Comparison of ENCODE assay signal across 20 cellular contexts in the genomic region with DNA sequence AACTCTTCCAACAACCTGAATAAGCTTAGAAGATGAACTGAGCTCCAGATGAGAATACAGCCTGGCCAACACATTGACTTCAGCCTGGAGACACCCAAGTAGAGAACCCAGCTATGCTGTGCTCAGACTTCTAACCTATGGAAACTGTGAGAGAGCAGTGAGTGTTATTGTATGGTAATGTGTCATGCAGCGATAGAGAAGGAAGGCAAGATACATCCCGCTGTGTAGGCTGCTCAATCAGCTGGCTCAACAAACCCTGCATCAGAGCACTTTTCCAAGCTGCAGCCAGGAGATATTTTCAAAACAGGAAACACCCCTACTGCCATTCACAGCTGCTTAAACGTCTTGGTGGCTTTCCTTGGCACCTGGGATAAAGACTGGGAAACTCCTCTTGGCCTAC.
"Had no signal": no experiment of that assay in that cellular context is flagged by ENCODE, and none has a peak within 500 bp of the region (broad histone marks: within the 10 kb centered on the region; RNA-seq: fewer than 3 reads in every experiment).

No MANE protein-coding gene starts in this region.

- H3K27me3 Mint-ChIP-seq: type B pancreatic cell had no signal

- H3K4me3 ChIP-seq: neural progenitor cell, ovary, suprapubic skin, thyroid gland had no signal

- H3K27me3 ChIP-seq: neural progenitor cell, ovary, suprapubic skin, thyroid gland had no signal

- FAIRE-seq: colon, frontal cortex, small intestine, urothelium cell line had no signal

- H3K4me1 ChIP-seq: neural progenitor cell had no signal

- H3K27ac Mint-ChIP-seq: dendritic cell treated with granulocyte-macrophage colony-stimulating factor and Interleukin-4, amounts not matched to agents 40 ng/mL and 50 ng/mL, for 4 days; natural killer cell treated with Interleukin-12 subunit alpha and Interleukin-12 subunit beta and Interleukin-15 and Interleukin-18, amount 100 ng/mL, for 72 hours; neural progenitor cell; type B pancreatic cell had no signal

- H3K9me3 ChIP-seq: ovary, suprapubic skin, thyroid gland had no signal

- H3K4me3 Mint-ChIP-seq: dendritic cell treated with granulocyte-macrophage colony-stimulating factor and Interleukin-4, amounts not matched to agents 40 ng/mL and 50 ng/mL, for 4 days; natural killer cell treated with Interleukin-12 subunit alpha and Interleukin-12 subunit beta and Interleukin-15 and Interleukin-18, amount 100 ng/mL, for 72 hours; neural progenitor cell; type B pancreatic cell had no signal

- DNase-seq: islet precursor cell; mammary epithelial cell; midbrain; nucleus accumbens; ovary; right cardiac atrium; small intestine; stimulated activated CD4-positive, alpha-beta T cell treated with anti-CD3 and anti-CD28 coated beads, Interleukin-2, amount 100 ng/mL, for 48 hours; stimulated activated naive CD8-positive, alpha-beta T cell treated with anti-CD3 and anti-CD28 coated beads, Interleukin-15, Interleukin-2, amounts not matched to agents 100 U/mL and 50 U/mL, for 24 hours; thyroid gland had no signal

- H3K36me3 Mint-ChIP-seq: neural progenitor cell, type B pancreatic cell had no signal

- H3K27ac ChIP-seq: neural progenitor cell, ovary, suprapubic skin, thyroid gland had no signal

- ATAC-seq: esophagus mucosa; left lobe of liver; right cardiac atrium; stimulated activated naive CD8-positive, alpha-beta T cell treated with anti-CD3 and anti-CD28 coated beads, Interleukin-15, Interleukin-2, amounts not matched to agents 100 U/mL and 50 U/mL, for 24 hours had no signal

- H3K9ac ChIP-seq: neural progenitor cell had no signal

- H3K36me3 ChIP-seq: neural progenitor cell, ovary, suprapubic skin, thyroid gland had no signal
